ENCODE assay signal across 6 cellular contexts in genomic region chr19:46660601-46661019, GRCh38. TPM values are rescaled to one million over a fixed set of nuclear protein-coding genes. Genes with fewer than 3 reads are reported as not detected.
A peak's percentile ranks its signal among the peaks of the same experiment; 100 is the strongest.
DNase-seq lines count a peak whose midpoint lies in the region; ATAC-seq, FAIRE-seq and TF ChIP-seq lines count a peak whose summit lies in the region.

No MANE protein-coding gene starts in this region.

- no peak for DNase-seq in bronchial epithelial cell (ENCODE audit: low read depth)
- DNase-seq in neuronal stem cell (ENCODE audit: low spot score) = no peak
- no peak for DNase-seq in DMS53 (lab: John Stamatoyannopoulos, UW)
- DNase-seq in GM20000 (ENCODE audit: low spot score) = no peak
- DNase-seq in SIG-M5 (lab: John Stamatoyannopoulos, UW) = no peak

- H3K4me2 ChIP-seq in neuronal stem cell (ENCODE audit: insufficient read depth, low read length, poor library complexity, severe bottlenecking) = peak overlapping the region; percentile 92

- no peaks in the 10 kb centered on the region for H3K36me3 ChIP-seq in bronchial epithelial cell (ENCODE audit: control insufficient read depth, insufficient read depth, low read length)
- no peaks in the 10 kb centered on the region for H3K36me3 ChIP-seq in neuronal stem cell (replicated peaks in 1 of 2; ENCODE audit: control insufficient read depth in 2 of 2, insufficient read depth in 2 of 2, low read length in 2 of 2)

- H2BK120ac ChIP-seq in neuronal stem cell (ENCODE audit: low read depth, low read length) = no peak overlapping the region

- no peak overlapping the region for H3K14ac ChIP-seq in neuronal stem cell (ENCODE audit: low read length)

- H2BK5ac ChIP-seq in neuronal stem cell (ENCODE audit: low read length) = no peak overlapping the region

- no peak overlapping the region for H3K4ac ChIP-seq in neuronal stem cell (ENCODE audit: low read length)

- H3K9ac ChIP-seq in neuronal stem cell (ENCODE audit: low read depth, low read length, poor library complexity) = peak overlapping the region; percentile 79

- H3K4me3 ChIP-seq in bronchial epithelial cell (ENCODE audit: low read depth, low read length) (peak overlapping the region; percentile 33), neuronal stem cell (ENCODE audit: low read length in 2 of 2) (peak overlapping the region; percentile 76 to 86)

- no peak for FAIRE-seq in bronchial epithelial cell (lab: Jason Lieb, UNC)

- H3K4me1 ChIP-seq in neuronal stem cell (ENCODE audit: control insufficient read depth in 2 of 2, insufficient read depth in 1 of 2, low read depth in 1 of 2, low read length in 2 of 2) = peaks cover 12 to 23% of the 10 kb centered on the region in 2 donors

- TF ChIP-seq CTCF in bronchial epithelial cell (IDR thresholded peaks at IDR 0.05; ENCODE audit: insufficient read depth, low read length, severe bottlenecking) (no peak), GM20000 (IDR thresholded peaks at IDR 0.05; ENCODE audit: extremely low read depth, missing control alignments) (no peak)

- no peak overlapping the region for H2BK12ac ChIP-seq in neuronal stem cell (ENCODE audit: low read length)

- H2AK5ac ChIP-seq in neuronal stem cell (ENCODE audit: low read depth, low read length) = no peak overlapping the region

- peaks cover 22% of the 10 kb centered on the region for H3K27me3 ChIP-seq in bronchial epithelial cell (ENCODE audit: control insufficient read depth, insufficient read depth, low read length)
- H3K27me3 ChIP-seq in neuronal stem cell (ENCODE audit: control insufficient read depth in 3 of 3, insufficient read depth in 3 of 3, low read depth in 1 of 3, low read length in 3 of 3) = no peaks in the 10 kb centered on the region

- H3K27ac ChIP-seq in neuronal stem cell (replicated peaks; ENCODE audit: low read length) = no peak overlapping the region

- no peaks in the 10 kb centered on the region for H3K79me1 ChIP-seq in neuronal stem cell (ENCODE audit: low read depth, low read length)

- no peaks in the 10 kb centered on the region for H3K9me3 ChIP-seq in neuronal stem cell (replicated peaks in 1 of 2; ENCODE audit: control insufficient read depth in 2 of 2, insufficient read depth in 1 of 2, low read depth in 1 of 2, low read length in 2 of 2)

- H3K23ac ChIP-seq in neuronal stem cell (ENCODE audit: low read depth, low read length, poor library complexity) = no peak overlapping the region

- ATAC-seq in HG03103 (IDR thresholded peaks at IDR 0.05; ENCODE audit: low read depth, unreplicated experiment) = peak; percentile 5

- no peak overlapping the region for H4K91ac ChIP-seq in neuronal stem cell (ENCODE audit: low read depth, low read length, poor library complexity)

- H3K18ac ChIP-seq in neuronal stem cell (ENCODE audit: low read length) = peak overlapping the region; percentile 83

- peak overlapping the region; percentile 94 for H2AFZ ChIP-seq in neuronal stem cell (ENCODE audit: low read length)

- no peak overlapping the region for H4K8ac ChIP-seq in neuronal stem cell (ENCODE audit: low read depth, low read length)

- WGBS in neuronal stem cell (ENCODE audit: extremely low coverage in 2 of 2, insufficient read length in 2 of 2, insufficient replicate concordance in 1 of 2), 2 donors = no CpG with 5 or more reads among the region's 39 CpGs

- H2BK15ac ChIP-seq in neuronal stem cell (ENCODE audit: low read length) = no peak overlapping the region

RNA-seq across cellular contexts. Expression of gene DACT3, which starts 0.4 kb away (rescaled TPM):
- total RNA-seq in bronchial epithelial cell = under 0.01 and 0.13 TPM in 2 replicates
- 6.5 TPM for polyA plus RNA-seq in neuronal stem cell (2013, experiment 1 of 2)
- 6.5 TPM for polyA plus RNA-seq in neuronal stem cell (2013, experiment 2 of 2)

RNA-seq across cellular contexts. Expression of gene GNG8, which starts 24.6 kb away (rescaled TPM):
- total RNA-seq in bronchial epithelial cell = not detected in 2 replicates
- 6.3 TPM for polyA plus RNA-seq in neuronal stem cell (2013, experiment 1 of 2)
- 10.6 TPM for polyA plus RNA-seq in neuronal stem cell (2013, experiment 2 of 2)

RNA-seq across cellular contexts. Expression of gene PTGIR, which starts 35.7 kb away (rescaled TPM):
- total RNA-seq in bronchial epithelial cell = 0.26 TPM in 1 of 2 replicates, not detected in the other
- 0.04 TPM for polyA plus RNA-seq in neuronal stem cell (2013, experiment 1 of 2)
- 0.07 TPM for polyA plus RNA-seq in neuronal stem cell (2013, experiment 2 of 2)

RNA-seq across cellular contexts. Expression of gene PRKD2, which starts 56.3 kb away (rescaled TPM):
- total RNA-seq in bronchial epithelial cell = 18.8 and 24.5 TPM in 2 replicates
- 37.2 TPM for polyA plus RNA-seq in neuronal stem cell (2013, experiment 1 of 2)
- polyA plus RNA-seq in neuronal stem cell (2013, experiment 2 of 2) = 37.3 TPM

RNA-seq across cellular contexts. Expression of gene CALM3, which starts 59.5 kb away (rescaled TPM):
- total RNA-seq in bronchial epithelial cell = 79.8 and 106 TPM in 2 replicates
- polyA plus RNA-seq in neuronal stem cell (2013, experiment 1 of 2) = 426 TPM
- polyA plus RNA-seq in neuronal stem cell (2013, experiment 2 of 2) = 419 TPM
